Comparison of ENCODE assay signal across 18 cellular contexts in the genomic region with DNA sequence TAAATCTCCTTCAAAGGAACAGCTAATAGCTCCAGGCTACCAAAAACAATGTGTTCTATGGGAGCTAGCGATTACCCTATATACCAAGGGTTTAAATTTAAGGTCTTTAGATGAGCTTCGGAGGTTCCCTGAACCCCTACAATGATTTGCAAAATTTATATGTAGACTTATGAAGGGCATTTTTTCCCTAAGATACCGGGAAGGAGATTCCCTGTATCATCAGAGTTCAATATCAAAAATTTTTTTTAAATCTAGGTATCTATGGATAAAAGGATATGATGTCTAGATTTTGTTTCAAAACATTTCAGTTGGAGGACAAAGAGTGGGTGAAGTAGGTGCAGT. TPM values are rescaled to one million over a fixed set of nuclear protein-coding genes. Genes with fewer than 3 reads are reported as not detected.
DNase-seq lines count a peak whose midpoint lies in the region; TF ChIP-seq lines count a peak whose summit lies in the region.
"Had no signal": no experiment of that assay in that cellular context is flagged by ENCODE, and none has a peak within 500 bp of the region (broad histone marks: within the 10 kb centered on the region; RNA-seq: fewer than 3 reads in every experiment).

No MANE protein-coding gene starts in this region.

- no peak overlapping the region for H2AFZ ChIP-seq in neural progenitor cell (replicated peaks)

- no CpG with 5 or more reads among the region's 3 CpGs for WGBS in mesendoderm (ENCODE audit: extremely low coverage, insufficient coverage, low lambda C conversion rate)

- no peak overlapping the region for H3K18ac ChIP-seq in mesendoderm (ENCODE audit: low read length)

- H3K27me3 Mint-ChIP-seq in endothelial cell (ENCODE audit: unreplicated experiment) = peaks cover 24% of the 10 kb centered on the region
- no peaks in the 10 kb centered on the region for H3K27me3 Mint-ChIP-seq in neural progenitor cell (ENCODE audit: insufficient read depth, low read depth)

- H3K27ac ChIP-seq in 22Rv1 = peak overlapping the region; percentile 87
- peak overlapping the region; percentile 49; the same call in 1 of the 2 replicates for H3K27ac ChIP-seq in HEK293 (ENCODE audit: extremely low read depth, low read depth, low read length)
- H3K27ac ChIP-seq in neural progenitor cell = no peak overlapping the region
- no peak overlapping the region for H3K27ac ChIP-seq in mesendoderm (ENCODE audit: low read depth, low read length)
- H3K27ac ChIP-seq: BLaER1 had no signal

- H3K27ac Mint-ChIP-seq in endothelial cell (ENCODE audit: unreplicated experiment) (peak overlapping the region; percentile 2), neural progenitor cell (peak overlapping the region; percentile 34)
- H3K27ac Mint-ChIP-seq: CD4-positive, alpha-beta T cell had no signal

- CTCF ChIA-PET in HEK293 (lab: Yijun Ruan, JAX) = interaction anchor here (0.6 to 1.4 kb wide), 4 partner anchors 59 to 317 kb away, joined by 3 to 6 read pairs (median 4); a partner anchor contains a TSS

- H4K5ac ChIP-seq in mesendoderm (ENCODE audit: low read length) = no peak overlapping the region

- no peak overlapping the region for H3K4me3 Mint-ChIP-seq in endothelial cell (ENCODE audit: unreplicated experiment)
- H3K4me3 Mint-ChIP-seq in neural progenitor cell = peak overlapping the region; percentile 3
- H3K4me3 Mint-ChIP-seq: CD4-positive, alpha-beta T cell had no signal

- H3K4me2 ChIP-seq in neural progenitor cell (peak overlapping the region; percentile 75), mesendoderm (ENCODE audit: low read length) (no peak overlapping the region)
- H3K4me2 ChIP-seq: BLaER1, SK-N-SH had no signal

- H3K36me3 Mint-ChIP-seq in endothelial cell (ENCODE audit: low read depth, unreplicated experiment) (peaks cover 5% of the 10 kb centered on the region), neural progenitor cell (no peaks in the 10 kb centered on the region)

- no peak overlapping the region for H3K4me3 ChIP-seq in HEK293 (ENCODE audit: low read depth, low read length)
- H3K4me3 ChIP-seq in neural progenitor cell = peak overlapping the region; percentile 14
- no peak overlapping the region for H3K4me3 ChIP-seq in HAP-1
- no peak overlapping the region for H3K4me3 ChIP-seq in mesendoderm (ENCODE audit: low read length)
- H3K4me3 ChIP-seq: BLaER1, GM12878, MG63 had no signal

- no peak overlapping the region for H2BK15ac ChIP-seq in mesendoderm (replicated peaks; ENCODE audit: low read depth)

- in situ Hi-C loops in HAP-1 (cut with MboI; ENCODE audit: low sequenced_read_pairs) (no loop called here), KBM-7 (cut with MboI; ENCODE audit: low pct_unique_long_range_greater_than_20kb, low sequenced_read_pairs) (no loop called here)

- no peak overlapping the region for H2BK5ac ChIP-seq in mesendoderm (ENCODE audit: low read length)

- H3K4me1 ChIP-seq in HEK293 (ENCODE audit: control insufficient read depth, insufficient read depth, low read length) (peaks cover 34% of the 10 kb centered on the region), neural progenitor cell (peaks cover 58% of the 10 kb centered on the region), HAP-1 (peaks cover 7% of the 10 kb centered on the region), mesendoderm (ENCODE audit: control insufficient read depth, low read depth, low read length) (peaks cover 6% of the 10 kb centered on the region)

- H3K27me3 ChIP-seq in neural progenitor cell (peaks cover 83% of the 10 kb centered on the region), HAP-1 (ENCODE audit: low read depth) (no peaks in the 10 kb centered on the region), mesendoderm (ENCODE audit: insufficient read depth, low read length, poor library complexity) (peaks cover 52% of the 10 kb centered on the region)
- H3K27me3 ChIP-seq: BLaER1 had no signal

- H4K20me1 ChIP-seq in neural progenitor cell (ENCODE audit: low read depth) = no peaks in the 10 kb centered on the region
- H4K20me1 ChIP-seq: BLaER1 had no signal

- H3K79me2 ChIP-seq in neural progenitor cell (ENCODE audit: low read depth) = no peaks in the 10 kb centered on the region
- H3K79me2 ChIP-seq in mesendoderm (ENCODE audit: control insufficient read depth, insufficient read depth, low read length) = no peaks in the 10 kb centered on the region

- H3K56ac ChIP-seq in mesendoderm (ENCODE audit: low read length) = no peak overlapping the region

- H3F3A ChIP-seq in neural progenitor cell (ENCODE audit: low read depth) = peaks cover 54% of the 10 kb centered on the region

- H3K79me1 ChIP-seq in mesendoderm (ENCODE audit: low read length) = no peaks in the 10 kb centered on the region

- DNase-seq in endothelial cell (ENCODE audit: low spot score) = no peak
- no peak for DNase-seq in neural progenitor cell (ENCODE audit: low spot score)
- no peak for DNase-seq in HAP-1 (ENCODE audit: low spot score in 2 of 2)
- no peak for DNase-seq in NCI-H1105 (lab: John Stamatoyannopoulos, UW)
- DNase-seq in KBM-7 = no peak
- DNase-seq in mesendoderm = no peak
- DNase-seq: CD4-positive, alpha-beta T cell; KG1; NCI-H526 treated with DMSO at 0.1 percent for 48 hours; SK-N-SH; SW 1271 had no signal

- no peak overlapping the region for H2BK120ac ChIP-seq in mesendoderm (ENCODE audit: low read depth, low read length)

- no peak overlapping the region for H3K23ac ChIP-seq in mesendoderm (ENCODE audit: low read length)

- POLR2A ChIA-PET in HEK293 (lab: Yijun Ruan, JAX) = interaction anchor here (1.2 kb wide), 1 partner anchor 20 kb away, joined by 4 read pairs; no protein-coding TSS in a partner anchor

- H3K9ac ChIP-seq in neural progenitor cell = no peak overlapping the region
- no peak overlapping the region for H3K9ac ChIP-seq in mesendoderm (ENCODE audit: low read length)
- H3K9ac ChIP-seq: BLaER1, SK-N-SH had no signal

- H3K36me3 ChIP-seq in HEK293 (ENCODE audit: control insufficient read depth in 2 of 2, insufficient read depth in 1 of 2, low read length in 2 of 2) (no peaks in the 10 kb centered on the region), neural progenitor cell (no peaks in the 10 kb centered on the region), HAP-1 (replicated peaks) (no peaks in the 10 kb centered on the region), mesendoderm (ENCODE audit: control insufficient read depth, insufficient read depth, low read length) (no peaks in the 10 kb centered on the region)
- H3K36me3 ChIP-seq: BLaER1, MG63 had no signal

- no peak overlapping the region for H3K4ac ChIP-seq in mesendoderm (ENCODE audit: low read depth, low read length)

- H2AK5ac ChIP-seq in mesendoderm (ENCODE audit: low read length) = no peak overlapping the region

- H3K4me1 Mint-ChIP-seq in endothelial cell (ENCODE audit: unreplicated experiment) = peaks cover 25% of the 10 kb centered on the region
- peaks cover 55% of the 10 kb centered on the region for H3K4me1 Mint-ChIP-seq in neural progenitor cell

- H3K9me3 ChIP-seq in HEK293 (ENCODE audit: control insufficient read depth, insufficient read depth, low read depth, low read length) (no peaks in the 10 kb centered on the region), neural progenitor cell (ENCODE audit: low read depth) (no peaks in the 10 kb centered on the region), HAP-1 (no peaks in the 10 kb centered on the region)
- H3K9me3 ChIP-seq: BLaER1, MG63, SK-N-SH had no signal

- TF ChIP-seq CTCF in 22Rv1 (IDR thresholded peaks at IDR 0.05) (no peak), HEK293 (tag by site-specific recombination; IDR thresholded peaks at IDR 0.05) (no peak), endothelial cell (IDR thresholded peaks at IDR 0.05; ENCODE audit: unreplicated experiment) (no peak), neural progenitor cell (IDR thresholded peaks at IDR 0.05) (no peak)

- no peak overlapping the region for H4K8ac ChIP-seq in mesendoderm (ENCODE audit: low read depth, low read length)

- no peaks in the 10 kb centered on the region for H3K9me3 Mint-ChIP-seq in endothelial cell (ENCODE audit: unreplicated experiment)
- H3K9me3 Mint-ChIP-seq in neural progenitor cell = no peaks in the 10 kb centered on the region
- H3K9me3 Mint-ChIP-seq: CD4-positive, alpha-beta T cell had no signal

TF ChIP-seq in HEK293, 187 proteins besides CTCF, POLR2A, EP300 and RAD21:
- TF ChIP-seq ZNF785 (tag by site-specific recombination; IDR thresholded peaks at IDR 0.05) (no peak), ZNF16 (tag by site-specific recombination; IDR thresholded peaks at IDR 0.05; ENCODE audit: low read depth) (peak; percentile 37; the same call in 1 of the 2 replicates), ZNF366 (tag by site-specific recombination; conservative IDR thresholded peaks at IDR 0.05) (0 out of 2 replicates have a peak, but pooled peaks have one; percentile 76)

RNA-seq across cellular contexts. Expression of a gene that starts 17.9 kb away (rescaled TPM):
- 1.9 TPM for total RNA-seq in endothelial cell (ENCODE audit: unreplicated experiment)
- total RNA-seq in neural progenitor cell (ENCODE audit: low replicate concordance) = 69.1 and 330 TPM in 2 replicates
- polyA plus RNA-seq in mesendoderm (2013, experiment 1 of 2) = 3.0 TPM
- 2.4 TPM for polyA plus RNA-seq in mesendoderm (2013, experiment 2 of 2)
- total RNA-seq: CD4-positive, alpha-beta T cell; H4 had no signal
- polyA plus RNA-seq: AG04450 had no signal

RNA-seq across cellular contexts. Expression of a gene that starts 58.8 kb away (rescaled TPM):
- total RNA-seq in endothelial cell (ENCODE audit: unreplicated experiment) (41.0 TPM), neural progenitor cell (ENCODE audit: low replicate concordance) (87.5 and 115 TPM in 2 replicates)
- 13.2 TPM for polyA plus RNA-seq in mesendoderm (2013, experiment 1 of 2)
- 14.2 TPM for polyA plus RNA-seq in mesendoderm (2013, experiment 2 of 2)

Comparison
In these comparisons a context has a peak if more than half of its experiments do, and no peak if none do; other contexts are left out.
1. H3K27ac ChIP-seq: peak in 22Rv1 (single experiment) and HEK293 (single experiment); none in neural progenitor cell (single experiment) and mesendoderm (single experiment).
2. RNA of a gene that starts 17.9 kb away (total RNA-seq): 69.1 to 330 TPM in neural progenitor cell; 1.9 TPM in endothelial cell (single experiment); every median in the first group is over 10 times any median in the second.